In genomic region chr14:26598081-26598671, GRCh38 we compare ENCODE assay signal across 8 cellular contexts. TPM values are rescaled to one million over a fixed set of nuclear protein-coding genes. Genes with fewer than 3 reads are reported as not detected.
DNase-seq lines count a peak whose midpoint lies in the region; ATAC-seq, FAIRE-seq and TF ChIP-seq lines count a peak whose summit lies in the region.
"Had no signal": no experiment of that assay in that cellular context is flagged by ENCODE, and none has a peak within 500 bp of the region (broad histone marks: within the 10 kb centered on the region; RNA-seq: fewer than 3 reads in every experiment).

No MANE protein-coding gene starts in this region.

- peak overlapping the region; percentile 87 for H2AFZ ChIP-seq in GM23338

- intact Hi-C loops in activated CD8-positive, alpha-beta T cell treated with anti-CD3 and anti-CD28 coated beads for 36 hours (cut with micrococcal nuclease): no loop called here

- H3K27me3 ChIP-seq in GM23338 (ENCODE audit: insufficient read depth) (0 out of 2 replicates have a peak, but pooled peaks cover 9% of the 10 kb centered on the region), mucosa of stomach (ENCODE audit: control insufficient read depth, insufficient read depth, low read length) (peaks cover 15% of the 10 kb centered on the region)

- CTCF ChIA-PET in activated CD8-positive, alpha-beta T cell treated with anti-CD3 and anti-CD28 coated beads for 36 hours (lab: Charles Lee): no interaction called here

- H4K20me1 ChIP-seq in GM23338 (replicated peaks; ENCODE audit: insufficient read depth): no peaks in the 10 kb centered on the region

- H3K36me3 ChIP-seq in GM23338 (ENCODE audit: insufficient read depth) (no peaks in the 10 kb centered on the region), mucosa of stomach (ENCODE audit: control insufficient read depth, insufficient read depth, low read length) (no peaks in the 10 kb centered on the region)

- H3K4me2 ChIP-seq in GM23338: peak overlapping the region; percentile 88

- POLR2A ChIA-PET in activated CD8-positive, alpha-beta T cell treated with anti-CD3 and anti-CD28 coated beads for 36 hours (lab: Charles Lee): no interaction called here

- H3K9me2 ChIP-seq in GM23338 (ENCODE audit: insufficient read depth): no peaks in the 10 kb centered on the region

- peak overlapping the region; percentile 13 for H3K9ac ChIP-seq in mucosa of stomach (ENCODE audit: low read length)

- H3K4me3 Mint-ChIP-seq in GM23338: peak overlapping the region; percentile 97
- H3K4me3 Mint-ChIP-seq in activated CD8-positive, alpha-beta T cell treated with anti-CD3 and anti-CD28 coated beads for 36 hours: peak overlapping the region; percentile 37

- H3K27me3 Mint-ChIP-seq in GM23338 (ENCODE audit: insufficient read depth, low read depth, poor library complexity): peaks cover 7% of the 10 kb centered on the region
- H3K27me3 Mint-ChIP-seq in activated CD8-positive, alpha-beta T cell treated with anti-CD3 and anti-CD28 coated beads for 36 hours: peaks cover 21% of the 10 kb centered on the region

- H3K9me3 Mint-ChIP-seq in GM23338: no peaks in the 10 kb centered on the region
- H3K9me3 Mint-ChIP-seq in activated CD8-positive, alpha-beta T cell treated with anti-CD3 and anti-CD28 coated beads for 36 hours: peaks cover 3% of the 10 kb centered on the region

- peak overlapping the region; percentile 86 for H3K27ac Mint-ChIP-seq in GM23338
- H3K27ac Mint-ChIP-seq in activated CD8-positive, alpha-beta T cell treated with anti-CD3 and anti-CD28 coated beads for 36 hours: no peak overlapping the region

- DNase-seq in GM23338 (ENCODE audit: low spot score) (peak; percentile 95), NCI-H187 (lab: John Stamatoyannopoulos, UW) (peak; percentile 90 to 98), fibroblast of pulmonary artery (ENCODE audit: low read depth) (peak; percentile 98), urothelium cell line (ENCODE audit: low spot score) (peak; percentile 87)
- peak; percentile 12 for DNase-seq in activated CD8-positive, alpha-beta T cell treated with anti-CD3 and anti-CD28 coated beads for 36 hours

- peaks cover 31% of the 10 kb centered on the region for H3K4me1 Mint-ChIP-seq in GM23338
- H3K4me1 Mint-ChIP-seq in activated CD8-positive, alpha-beta T cell treated with anti-CD3 and anti-CD28 coated beads for 36 hours (ENCODE audit: low read depth): peaks cover 3% of the 10 kb centered on the region

- no peaks in the 10 kb centered on the region for H3K9me3 ChIP-seq in mucosa of stomach (ENCODE audit: control insufficient read depth, low read length)

- peak; percentile 86 for ATAC-seq in GM23338
- peak; percentile 80 for ATAC-seq in activated CD8-positive, alpha-beta T cell treated with anti-CD3 and anti-CD28 coated beads for 36 hours
- ATAC-seq in GM18858 (IDR thresholded peaks at IDR 0.05; ENCODE audit: unreplicated experiment): no peak

- peak; percentile 53 for FAIRE-seq in urothelium cell line (lab: Jason Lieb, UNC)
- FAIRE-seq: TTC549 had no signal

- TF ChIP-seq CTCF in GM23338 (conservative IDR thresholded peaks at IDR 0.05; ENCODE audit: low read depth in 2 of 2) (no peak), fibroblast of pulmonary artery (IDR thresholded peaks at IDR 0.05; ENCODE audit: low read length, missing control alignments) (no peak)
- no peak for TF ChIP-seq CTCF in activated CD8-positive, alpha-beta T cell treated with anti-CD3 and anti-CD28 coated beads for 36 hours (IDR thresholded peaks at IDR 0.05)

- H3K79me2 ChIP-seq in GM23338 (replicated peaks; ENCODE audit: insufficient read depth): peaks cover 19% of the 10 kb centered on the region

- no peaks in the 10 kb centered on the region for H3K36me3 Mint-ChIP-seq in GM23338 (ENCODE audit: low read depth)
- peaks cover 2% of the 10 kb centered on the region for H3K36me3 Mint-ChIP-seq in activated CD8-positive, alpha-beta T cell treated with anti-CD3 and anti-CD28 coated beads for 36 hours (ENCODE audit: low read depth)

- no peaks in the 10 kb centered on the region for H3F3A ChIP-seq in GM23338 (replicated peaks; ENCODE audit: low read depth)

- H3K27ac ChIP-seq in GM23338 (ENCODE audit: low read depth): peak overlapping the region; percentile 90; the same call in 1 of the 2 replicates

- H3K4me3 ChIP-seq in GM23338 (peak overlapping the region; percentile 82), fibroblast of pulmonary artery (replicated peaks; ENCODE audit: low read depth, low read length) (peak overlapping the region; percentile 77), mucosa of stomach (ENCODE audit: low read length) (no peak overlapping the region)

- peaks cover 27% of the 10 kb centered on the region for H3K4me1 ChIP-seq in GM23338 (ENCODE audit: insufficient read depth)
- no peaks in the 10 kb centered on the region for H3K4me1 ChIP-seq in mucosa of stomach (ENCODE audit: control insufficient read depth, insufficient read depth, low read length)

TF ChIP-seq in GM23338, 12 proteins besides CTCF, POLR2A, EP300 and RAD21 (continues in another document):
- TF ChIP-seq ZNF114 (CRISPR knock-in tag; IDR thresholded peaks at IDR 0.05) (no peak), EZH2phosphoT487 (IDR thresholded peaks at IDR 0.05; ENCODE audit: unreplicated experiment) (no peak), ZNF462 (CRISPR knock-in tag; IDR thresholded peaks at IDR 0.05) (no peak), CREB1 (CRISPR knock-in tag; IDR thresholded peaks at IDR 0.05; ENCODE audit: low read depth) (peak; percentile 70), NANOG (IDR thresholded peaks at IDR 0.05; ENCODE audit: borderline replicate concordance) (no peak), EZH2 (IDR thresholded peaks at IDR 0.05; ENCODE audit: low read depth, unreplicated experiment) (no peak), ZNF331 (CRISPR knock-in tag; IDR thresholded peaks at IDR 0.05; ENCODE audit: low read depth) (no peak)

RNA-seq across cellular contexts. Expression of gene NOVA1, which starts 0.3 kb away (rescaled TPM):
- total RNA-seq in GM23338 (2014; rRNA removed; shearing (Covaris generic)): 8.1 and 10.9 TPM in 2 replicates
- 11.0 and 11.6 TPM in 2 replicates for polyA plus RNA-seq in GM23338 (2016; fragmentation: Nextera tagmentation; extraction: Ambion mirVana)
- total RNA-seq in activated CD8-positive, alpha-beta T cell treated with anti-CD3 and anti-CD28 coated beads for 36 hours: not detected

Comparison
In these comparisons a context has a peak if more than half of its experiments do, and no peak if none do; other contexts are left out.
1. DNase-seq: peak in every context shown above with its lines; median percentile 98 in fibroblast of pulmonary artery; 95 in GM23338; 94 in NCI-H187; 87 in urothelium cell line; 12 in activated CD8-positive, alpha-beta T cell treated with anti-CD3 and anti-CD28 coated beads for 36 hours.